Comparison of ENCODE assay signal across 8 cellular contexts in the genomic region with DNA sequence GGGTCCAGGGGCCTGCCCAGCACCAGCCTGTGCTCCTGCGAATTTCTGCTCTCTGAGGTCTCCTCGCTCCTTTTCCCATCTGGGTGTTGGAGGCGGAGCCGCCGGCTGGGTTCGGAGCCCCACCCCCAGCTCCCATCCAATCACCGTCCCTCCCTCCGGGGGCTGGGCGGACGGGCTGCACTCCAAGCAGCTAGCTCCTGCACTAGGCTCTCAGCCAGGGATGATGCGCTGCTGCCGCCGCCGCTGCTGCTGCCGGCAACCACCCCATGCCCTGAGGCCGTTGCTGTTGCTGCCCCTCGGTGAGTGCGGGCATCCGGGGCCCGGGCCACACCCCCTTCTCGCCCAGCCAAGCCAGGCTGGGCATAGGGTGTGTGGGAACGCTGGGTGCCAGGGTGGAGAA. TPM values are rescaled to one million over a fixed set of nuclear protein-coding genes. Genes with fewer than 3 reads are reported as not detected.
DNase-seq lines count a peak whose midpoint lies in the region; ATAC-seq, FAIRE-seq and TF ChIP-seq lines count a peak whose summit lies in the region.

TSS of gene NRN1L (plus strand) at position 202 of the 400 bp plus-strand sequence. CDS start at position 221, 19 bp downstream.

- ATAC-seq in GM21723 (IDR thresholded peaks at IDR 0.05; ENCODE audit: unreplicated experiment): no peak
- no peak for ATAC-seq in HG02885 (IDR thresholded peaks at IDR 0.05; ENCODE audit: poor library complexity, unreplicated experiment)

- intact Hi-C loops in thyroid gland (cut with DNase I): loop anchor here (5.0 kb wide), 2 partner anchors 43 to 158 kb away; no protein-coding TSS in a partner anchor

- DNase-seq in NCI-H2171 treated with DMSO at 0.1 percent for 48 hours (lab: John Stamatoyannopoulos, UW): peak; percentile 90
- DNase-seq in cortex of kidney (lab: John Stamatoyannopoulos, UW): peak; percentile 27
- peak; percentile 91 for DNase-seq in left kidney (ENCODE audit: low read depth, low spot score)
- peak; percentile 76 to 84 for DNase-seq in thyroid gland
- DNase-seq in GM12891 (ENCODE audit: insufficient read length, low spot score): no peak

- H3K4me1 ChIP-seq in thyroid gland: peaks cover 0 to 4% of the 10 kb centered on the region in 2 donors

- 53 to 63% methylated on average over 10 to 13 of the region's 22 CpGs for WGBS in thyroid gland, 2 donors

- no peak for FAIRE-seq in GM12891 (lab: Jason Lieb, UNC)

- H3K27ac ChIP-seq in C4-2B: peak within 1 kb of the TSS; percentile 34
- H3K27ac ChIP-seq in thyroid gland: no peak within 1 kb of the TSS

- H3K4me3 ChIP-seq in thyroid gland (replicated peaks in 1 of 3): no peak within 1 kb of the TSS

- no peak for TF ChIP-seq POLR2A in thyroid gland (IDR thresholded peaks at IDR 0.05)
- TF ChIP-seq POLR2A in GM12891 (IDR thresholded peaks at IDR 0.05; ENCODE audit: low read depth, low read length): no peak

- H3K9me3 ChIP-seq in thyroid gland: no peaks in the 10 kb centered on the region

- TF ChIP-seq CTCF in C4-2B (conservative IDR thresholded peaks at IDR 0.05) (no peak), thyroid gland (IDR thresholded peaks at IDR 0.05) (no peak)

- H3K36me3 ChIP-seq in thyroid gland: peaks cover 29 to 48% of the 10 kb centered on the region in 2 donors

- H3K27me3 ChIP-seq in thyroid gland: no peaks in the 10 kb centered on the region

TF ChIP-seq in GM12891, 5 proteins besides CTCF, POLR2A, EP300 and RAD21:
- TF ChIP-seq TAF1 (IDR thresholded peaks at IDR 0.05; ENCODE audit: low read depth, low read length): no peak
- no peak for TF ChIP-seq PAX5 (IDR thresholded peaks at IDR 0.05; ENCODE audit: insufficient read depth, low read length, severe bottlenecking)
- TF ChIP-seq SPI1 (IDR thresholded peaks at IDR 0.05; ENCODE audit: low read depth, low read length): no peak
- TF ChIP-seq POU2F2 (IDR thresholded peaks at IDR 0.05; ENCODE audit: low read depth, low read length): no peak
- TF ChIP-seq POLR2AphosphoS5 (IDR thresholded peaks at IDR 0.05; ENCODE audit: low read depth, low read length): no peak

RNA-seq across cellular contexts. Expression of gene NRN1L, which starts in this region (rescaled TPM):
- 1 to 10 TPM in 1 of 4 donors, not detected in 3; 2.0 TPM for total RNA-seq in thyroid gland
- polyA plus RNA-seq in GM12891 (2012; ENCODE audit: low read depth, missing spikeins): 1.6 TPM
